11 cellular contexts compared by ENCODE assay signal in the genomic region with DNA sequence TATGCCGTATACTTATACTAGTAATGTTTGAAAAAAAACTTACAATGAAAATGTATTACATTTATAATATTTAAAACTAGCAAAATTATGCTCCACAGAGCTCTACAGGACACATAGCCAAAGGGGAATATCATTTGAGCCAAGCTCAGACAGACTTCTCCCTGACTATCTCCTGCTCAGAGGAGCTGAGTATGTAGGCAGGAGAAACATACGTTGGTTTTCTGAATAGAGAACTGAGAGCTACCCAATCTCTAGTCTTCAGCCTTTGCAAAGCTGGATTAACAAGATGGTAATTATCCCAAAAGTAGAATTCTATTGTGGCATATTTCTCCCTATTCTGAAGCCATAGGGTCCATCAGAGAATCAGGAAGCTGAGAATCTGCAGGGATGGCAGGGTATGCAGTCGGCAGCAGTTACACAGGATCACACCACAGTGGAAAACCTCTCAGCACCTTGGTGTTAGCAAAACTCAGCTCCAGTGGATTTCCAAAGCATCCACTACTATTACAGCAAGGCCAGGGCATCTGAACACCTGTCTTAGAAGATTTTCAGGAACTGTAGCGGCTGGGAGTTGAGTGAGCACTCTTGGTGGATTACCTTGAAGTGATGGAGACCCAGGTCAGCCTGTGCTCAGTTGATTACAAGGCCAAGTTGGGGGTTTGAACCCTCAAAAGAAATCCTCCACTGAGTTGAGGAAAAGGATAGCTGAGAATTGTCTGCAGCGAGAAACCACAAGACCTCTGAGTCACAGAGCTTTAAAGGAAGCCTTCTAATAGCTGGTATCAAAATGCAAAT. TPM values are rescaled to one million over a fixed set of nuclear protein-coding genes. Genes with fewer than 3 reads are reported as not detected.
A peak's percentile ranks its signal among the peaks of the same experiment; 100 is the strongest.
DNase-seq lines count a peak whose midpoint lies in the region; ATAC-seq, FAIRE-seq and TF ChIP-seq lines count a peak whose summit lies in the region.
"Had no signal": no experiment of that assay in that cellular context is flagged by ENCODE, and none has a peak within 500 bp of the region (broad histone marks: within the 10 kb centered on the region; RNA-seq: fewer than 3 reads in every experiment).

No MANE protein-coding gene starts in this region.

- H3K4me1 ChIP-seq in KMS-11 (ENCODE audit: low read depth, poor library complexity, severe bottlenecking), result peaks cover 97% of the 10 kb centered on the region
- H3K4me1 ChIP-seq in astrocyte (ENCODE audit: insufficient read depth, low read length), result peaks cover 4% of the 10 kb centered on the region
- H3K4me1 ChIP-seq: ascending aorta had no signal

- intact Hi-C loops in Right ventricle myocardium superior (cut with DNase I), result no loop called here

- no peaks in the 10 kb centered on the region for H3K27me3 ChIP-seq in KMS-11 (ENCODE audit: insufficient read depth, low read depth)
- H3K27me3 ChIP-seq in astrocyte (ENCODE audit: insufficient read depth, low read length), result no peaks in the 10 kb centered on the region
- H3K27me3 ChIP-seq: ascending aorta had no signal

- no peak for ATAC-seq in Right ventricle myocardium superior (ENCODE audit: poor library complexity)
- ATAC-seq in GM21360 (IDR thresholded peaks at IDR 0.05; ENCODE audit: unreplicated experiment), result no peak
- no peak for ATAC-seq in HG02763 (IDR thresholded peaks at IDR 0.05; ENCODE audit: unreplicated experiment)

- H4K20me1 ChIP-seq in KMS-11 (ENCODE audit: insufficient read depth) (no peaks in the 10 kb centered on the region), astrocyte (ENCODE audit: insufficient read depth, low read length) (no peaks in the 10 kb centered on the region)

- TF ChIP-seq CTCF in KMS-11 (conservative IDR thresholded peaks at IDR 0.05; ENCODE audit: low read depth, low read length) (no peak), astrocyte (IDR thresholded peaks at IDR 0.05; ENCODE audit: insufficient read depth, low read depth, low read length) (no peak)

- DNase-seq in A172 (ENCODE audit: low spot score) (peak; percentile 47), GM12891 (ENCODE audit: insufficient read length, low spot score) (no peak), astrocyte (ENCODE audit: low read depth) (peak; percentile 35), NCI-H1092 treated with DMSO at 0.1 percent for 48 hours (lab: John Stamatoyannopoulos, UW) (no peak), Right ventricle myocardium superior (no peak)
- DNase-seq: NCI-H2081 had no signal

- peak; percentile 80 for TF ChIP-seq POLR2A in GM12891 (IDR thresholded peaks at IDR 0.05; ENCODE audit: low read depth, low read length)

- H3K9me3 Mint-ChIP-seq in astrocyte (ENCODE audit: unreplicated experiment), result no peaks in the 10 kb centered on the region

- peaks cover 19% of the 10 kb centered on the region for H3K4me1 Mint-ChIP-seq in astrocyte (ENCODE audit: low read depth, unreplicated experiment)

- no peak overlapping the region for H3K4me3 ChIP-seq in KMS-11 (IDR thresholded peaks at IDR 0.05; ENCODE audit: insufficient read depth, low read depth, low read length)
- no peak overlapping the region for H3K4me3 ChIP-seq in astrocyte (ENCODE audit: insufficient read depth, low read depth, low read length)
- H3K4me3 ChIP-seq: ascending aorta had no signal

- no peak overlapping the region for H3K4me3 Mint-ChIP-seq in astrocyte (ENCODE audit: unreplicated experiment)

- no peak overlapping the region for H3K9ac ChIP-seq in KMS-11
- no peak overlapping the region for H3K9ac ChIP-seq in astrocyte (ENCODE audit: low read length)

- peak; percentile 90 for FAIRE-seq in GM12891 (lab: Jason Lieb, UNC)
- no peak for FAIRE-seq in astrocyte (lab: Jason Lieb, UNC)

- H3K27ac Mint-ChIP-seq in astrocyte (ENCODE audit: unreplicated experiment), result no peak overlapping the region

- H3K27ac ChIP-seq in KMS-11 (peak overlapping the region; percentile 87), astrocyte (ENCODE audit: low read depth, low read length) (no peak overlapping the region)
- H3K27ac ChIP-seq: ascending aorta had no signal

- H3K4me2 ChIP-seq in KMS-11 (peak overlapping the region; percentile 69), astrocyte (ENCODE audit: low read length) (peak overlapping the region; percentile 2)

- H3K27me3 Mint-ChIP-seq in astrocyte (ENCODE audit: low read depth, unreplicated experiment), result no peaks in the 10 kb centered on the region

- H3K36me3 ChIP-seq in KMS-11 (ENCODE audit: insufficient read depth) (no peaks in the 10 kb centered on the region), astrocyte (ENCODE audit: insufficient read depth, low read length) (no peaks in the 10 kb centered on the region)
- H3K36me3 ChIP-seq: ascending aorta had no signal

- no peaks in the 10 kb centered on the region for H3K36me3 Mint-ChIP-seq in astrocyte (ENCODE audit: low read depth, unreplicated experiment)

- H2AFZ ChIP-seq in KMS-11 (ENCODE audit: low read depth), result 0 out of 2 replicates have a peak overlapping the region, but pooled peaks have one; percentile 8
- H2AFZ ChIP-seq in astrocyte (ENCODE audit: low read depth, low read length), result no peak overlapping the region

- H3K79me2 ChIP-seq in KMS-11 (ENCODE audit: insufficient read depth, low read depth), result no peaks in the 10 kb centered on the region
- H3K79me2 ChIP-seq in astrocyte (ENCODE audit: insufficient read depth, low read length), result no peaks in the 10 kb centered on the region

- H3K9me3 ChIP-seq in astrocyte (ENCODE audit: insufficient read depth, low read depth, low read length), result no peaks in the 10 kb centered on the region
- H3K9me3 ChIP-seq: ascending aorta had no signal

TF ChIP-seq in GM12891, 5 proteins besides CTCF, POLR2A, EP300 and RAD21:
- peak; percentile 63 for TF ChIP-seq TAF1 (IDR thresholded peaks at IDR 0.05; ENCODE audit: low read depth, low read length)
- TF ChIP-seq SPI1 (IDR thresholded peaks at IDR 0.05; ENCODE audit: low read depth, low read length), result peak; percentile 76
- peak; percentile 43; the same call in 1 of the 2 replicates for TF ChIP-seq POU2F2 (IDR thresholded peaks at IDR 0.05; ENCODE audit: low read depth, low read length)
- peak; percentile 85 for TF ChIP-seq POLR2AphosphoS5 (IDR thresholded peaks at IDR 0.05; ENCODE audit: low read depth, low read length)
- no peak for TF ChIP-seq PAX5 (IDR thresholded peaks at IDR 0.05; ENCODE audit: insufficient read depth, low read length, severe bottlenecking)

RNA-seq across cellular contexts. Expression of a gene that starts 30.1 kb away (rescaled TPM):
- not detected in 2 replicates for total RNA-seq in A172 (2014; rRNA removed; shearing (Covaris generic))
- 77.2 TPM for polyA plus RNA-seq in GM12891 (2012; ENCODE audit: low read depth, missing spikeins)
- total RNA-seq in astrocyte (not detected in 2 replicates), Right ventricle myocardium superior (not detected)
- total RNA-seq: ascending aorta had no signal
- polyA plus RNA-seq: BJ had no signal

RNA-seq across cellular contexts. Expression of a gene that starts 31.5 kb away (rescaled TPM):
- total RNA-seq in A172 (2014; rRNA removed; shearing (Covaris generic)), result 37.1 and 41.3 TPM in 2 replicates
- 71.3 TPM for polyA plus RNA-seq in GM12891 (2012; ENCODE audit: low read depth, missing spikeins)
- total RNA-seq in astrocyte (22.1 and 23.7 TPM in 2 replicates), Right ventricle myocardium superior (11.5 TPM)

RNA-seq across cellular contexts. Expression of a gene that starts 39.2 kb away (rescaled TPM):
- 140 and 166 TPM in 2 replicates for total RNA-seq in A172 (2014; rRNA removed; shearing (Covaris generic))
- polyA plus RNA-seq in GM12891 (2012; ENCODE audit: low read depth, missing spikeins), result 94.1 TPM
- total RNA-seq in astrocyte (104 and 109 TPM in 2 replicates), Right ventricle myocardium superior (72.5 TPM)

Comparison
In these comparisons a context has a peak if more than half of its experiments do, and no peak if none do; other contexts are left out.
1. DNase-seq: peak in A172 (single experiment) and astrocyte (single experiment); none in GM12891 (single experiment), NCI-H1092 treated with DMSO at 0.1 percent for 48 hours (single experiment) and Right ventricle myocardium superior (single experiment).